ENCODE assay signal across 1 cellular context in genomic region chr2:169584005-169584877, GRCh38.
TF ChIP-seq lines count a peak whose summit lies in the region.

Gene PPIG, plus strand, starts transcription at chr2:169584351. Its CDS starts 19,691 bp downstream, at chr2:169604042.

TF ChIP-seq in WTC11, 78 proteins besides CTCF, POLR2A, EP300 and RAD21 (continued from another document):
- TF ChIP-seq STAT6 (CRISPR knock-in tag; conservative IDR thresholded peaks at IDR 0.05; ENCODE audit: low read depth): no peak
- no peak for TF ChIP-seq IRF2 (CRISPR knock-in tag; IDR thresholded peaks at IDR 0.05; ENCODE audit: borderline replicate concordance, low read depth)
- no peak for TF ChIP-seq IRF1 (CRISPR knock-in tag; IDR thresholded peaks at IDR 0.05)
- TF ChIP-seq ZNF281 (CRISPR knock-in tag; IDR thresholded peaks at IDR 0.05): no peak
- peak; percentile 86; the same call in 1 of the 2 replicates for TF ChIP-seq ARID4B (CRISPR knock-in tag; IDR thresholded peaks at IDR 0.05; ENCODE audit: borderline replicate concordance)
- no peak for TF ChIP-seq ZMAT4 (CRISPR knock-in tag; IDR thresholded peaks at IDR 0.05)
- TF ChIP-seq KAT7 (CRISPR knock-in tag; IDR thresholded peaks at IDR 0.05; ENCODE audit: borderline replicate concordance): peak; percentile 88; the same call in 1 of the 2 replicates
- no peak for TF ChIP-seq ATF2 (CRISPR knock-in tag; IDR thresholded peaks at IDR 0.05; ENCODE audit: borderline replicate concordance, low read depth)
- no peak; the same call in 1 of the 2 replicates for TF ChIP-seq ZBTB21 (CRISPR knock-in tag; IDR thresholded peaks at IDR 0.05; ENCODE audit: borderline replicate concordance)
- no peak for TF ChIP-seq NR1H2 (CRISPR knock-in tag; IDR thresholded peaks at IDR 0.05)
- 0 out of 2 replicates have a peak, but pooled peaks have one; percentile 7 for TF ChIP-seq ATF3 (CRISPR knock-in tag; conservative IDR thresholded peaks at IDR 0.05)
- 0 out of 2 replicates have a peak, but pooled peaks have one; percentile 26 for TF ChIP-seq HMGXB4 (CRISPR knock-in tag; IDR thresholded peaks at IDR 0.05)
- TF ChIP-seq ZNF396 (CRISPR knock-in tag; IDR thresholded peaks at IDR 0.05; ENCODE audit: borderline replicate concordance): no peak
- peak; percentile 59; the same call in 1 of the 2 replicates for TF ChIP-seq NFATC4 (CRISPR knock-in tag; IDR thresholded peaks at IDR 0.05)
- no peak for TF ChIP-seq CBFB (CRISPR knock-in tag; IDR thresholded peaks at IDR 0.05; ENCODE audit: low read depth)
- TF ChIP-seq ETV6 (CRISPR knock-in tag; IDR thresholded peaks at IDR 0.05): peak; percentile 47
- no peak for TF ChIP-seq OVOL2 (CRISPR knock-in tag; IDR thresholded peaks at IDR 0.05; ENCODE audit: borderline replicate concordance)
- peak; percentile 85; the same call in 1 of the 2 replicates for TF ChIP-seq MYBL2 (CRISPR knock-in tag; IDR thresholded peaks at IDR 0.05)
- 0 out of 2 replicates have a peak, but pooled peaks have one; percentile 24 for TF ChIP-seq USF1 (CRISPR knock-in tag; IDR thresholded peaks at IDR 0.05)
- TF ChIP-seq E2F4 (CRISPR knock-in tag; IDR thresholded peaks at IDR 0.05; ENCODE audit: borderline replicate concordance, low read depth): peak; percentile 68; the same call in 1 of the 2 replicates
- peak; percentile 76 for TF ChIP-seq SP1 (CRISPR knock-in tag; conservative IDR thresholded peaks at IDR 0.05)
- 0 out of 2 replicates have a peak, but pooled peaks have one; percentile 7 for TF ChIP-seq FOXP4 (CRISPR knock-in tag; IDR thresholded peaks at IDR 0.05)
- TF ChIP-seq ZNF317 (CRISPR knock-in tag; IDR thresholded peaks at IDR 0.05; ENCODE audit: borderline replicate concordance, low read depth): no peak
